Comparison of ENCODE assay signal across 18 cellular contexts in genomic region chr21:29174607-29175013, GRCh38. TPM values are rescaled to one million over a fixed set of nuclear protein-coding genes. Genes with fewer than 3 reads are reported as not detected.
DNase-seq lines count a peak whose midpoint lies in the region; ATAC-seq and TF ChIP-seq lines count a peak whose summit lies in the region.
"Had no signal": no experiment of that assay in that cellular context is flagged by ENCODE, and none has a peak within 500 bp of the region (broad histone marks: within the 10 kb centered on the region; RNA-seq: fewer than 3 reads in every experiment).

No MANE protein-coding gene starts in this region.

- H3K27me3 ChIP-seq in adrenal gland (no peaks in the 10 kb centered on the region), layer of hippocampus (ENCODE audit: control insufficient read depth, insufficient read depth, low read length) (no peaks in the 10 kb centered on the region)
- H3K27me3 ChIP-seq: transverse colon had no signal

- no peak for TF ChIP-seq CTCF in HEK293 (tag by site-specific recombination; IDR thresholded peaks at IDR 0.05)
- no peak for TF ChIP-seq CTCF in adrenal gland (IDR thresholded peaks at IDR 0.05)

- peak overlapping the region in 1 of 10 donors; percentile 68 for H3K27ac Mint-ChIP-seq in naive thymus-derived CD8-positive, alpha-beta T cell
- H3K27ac Mint-ChIP-seq: endodermal cell, nephron progenitor cell had no signal

- H3K9me3 ChIP-seq in HEK293 (ENCODE audit: control insufficient read depth, insufficient read depth, low read depth, low read length) (no peaks in the 10 kb centered on the region), adrenal gland (replicated peaks in 1 of 3) (no peaks in the 10 kb centered on the region)
- H3K9me3 ChIP-seq: BE2C, transverse colon had no signal

- H3K4me1 ChIP-seq in HEK293 (ENCODE audit: control insufficient read depth, insufficient read depth, low read length) (peaks cover 9% of the 10 kb centered on the region), adrenal gland (replicated peaks in 1 of 2) (peaks cover 8 to 18% of the 10 kb centered on the region in 2 donors)
- H3K4me1 ChIP-seq: BE2C had no signal

- H3K4me3 Mint-ChIP-seq in naive thymus-derived CD8-positive, alpha-beta T cell = no peak overlapping the region
- H3K4me3 Mint-ChIP-seq: endodermal cell, nephron progenitor cell had no signal

- no peak overlapping the region for H3K27ac ChIP-seq in HEK293 (ENCODE audit: extremely low read depth, low read depth, low read length)
- H3K27ac ChIP-seq in adrenal gland = peak overlapping the region in 3 of 5 donors; percentile 14 to 58 (median 56)
- peak overlapping the region; percentile 15 for H3K27ac ChIP-seq in layer of hippocampus (ENCODE audit: low read depth, low read length)
- H3K27ac ChIP-seq: RWPE1 had no signal

- WGBS in adrenal gland, 4 donors = 49 to 70% (median 57%) methylated on average over 9 of the region's 9 CpGs

- CTCF ChIA-PET in HEK293 (lab: Yijun Ruan, JAX) = interaction anchor here (0.8 to 0.9 kb wide), 3 partner anchors 21 to 195 kb away, joined by 3 to 4 read pairs (median 4); no protein-coding TSS in a partner anchor

- H3K36me3 ChIP-seq in HEK293 (ENCODE audit: control insufficient read depth in 2 of 2, insufficient read depth in 1 of 2, low read length in 2 of 2) (no peaks in the 10 kb centered on the region), adrenal gland (replicated peaks in 1 of 2) (no peaks in the 10 kb centered on the region)
- H3K36me3 ChIP-seq: BE2C, transverse colon had no signal

- no peaks in the 10 kb centered on the region for H3K9me3 Mint-ChIP-seq in naive thymus-derived CD8-positive, alpha-beta T cell
- H3K9me3 Mint-ChIP-seq: endodermal cell, nephron progenitor cell had no signal

- intact Hi-C loops in adrenal gland (cut with DNase I) = no loop called here

- H3K4me1 Mint-ChIP-seq in naive thymus-derived CD8-positive, alpha-beta T cell = peaks cover 0 to 24% (median under 1%) of the 10 kb centered on the region in 4 donors

- ATAC-seq in GM21367 (IDR thresholded peaks at IDR 0.05; ENCODE audit: unreplicated experiment) = no peak
- ATAC-seq in naive thymus-derived CD8-positive, alpha-beta T cell = no peak

- H3K36me3 Mint-ChIP-seq in naive thymus-derived CD8-positive, alpha-beta T cell = peaks cover 0 to 14% (median 6%) of the 10 kb centered on the region in 3 donors

- no peak for DNase-seq in adrenal gland
- peak; percentile 44 for DNase-seq in stromal cell of bone marrow (ENCODE audit: low read depth)
- no peak for DNase-seq in naive thymus-derived CD8-positive, alpha-beta T cell
- no peak for DNase-seq in epidermal melanocyte (ENCODE audit: insufficient read length, low spot score)
- DNase-seq: activated naive CD4-positive, alpha-beta T cell; BE2C; caudate nucleus; DMS 273 treated with DMSO at 0.1 percent for 48 hours; endodermal cell; left colon; nephron progenitor cell; retina; stimulated activated CD4-positive, alpha-beta T cell treated with anti-CD3 and anti-CD28 coated beads, Interleukin-1b, Interleukin-23, amount 100 ng/mL, for 48 hours; transverse colon had no signal

- no peaks in the 10 kb centered on the region for H3K27me3 Mint-ChIP-seq in naive thymus-derived CD8-positive, alpha-beta T cell

- H3K4me3 ChIP-seq in HEK293 (ENCODE audit: low read depth, low read length) (no peak overlapping the region), adrenal gland (peak overlapping the region in 1 of 4 donors; percentile 17)
- H3K4me3 ChIP-seq: transverse colon had no signal

- no peak for TF ChIP-seq POLR2A in adrenal gland (IDR thresholded peaks at IDR 0.05)

- POLR2A ChIA-PET in HEK293 (lab: Yijun Ruan, JAX) = interaction anchor here (0.7 kb wide), 1 partner anchor 11 kb away, joined by 3 read pairs; no protein-coding TSS in a partner anchor
- POLR2A ChIA-PET in naive thymus-derived CD8-positive, alpha-beta T cell (lab: Charles Lee) = no interaction called here

TF ChIP-seq in HEK293, 187 proteins besides CTCF, POLR2A, EP300 and RAD21:
- TF ChIP-seq ZBTB17 (tag by site-specific recombination; IDR thresholded peaks at IDR 0.05) (0 out of 2 replicates have a peak, but pooled peaks have one; percentile 11), ZNF248 (tag by site-specific recombination; IDR thresholded peaks at IDR 0.05) (no peak)

RNA-seq across cellular contexts. Expression of gene MAP3K7CL, which starts 44.2 kb away (rescaled TPM):
- 10 to 100 TPM in 6 of 8 donors, 1 to 10 TPM in 2; 3.6 to 29.5 (median 17.6) TPM for total RNA-seq in adrenal gland
- polyA plus RNA-seq in adrenal gland = 10 to 100 TPM; 10.6 to 17.7 (median 11.3) TPM
- 10 to 100 TPM; 13.1 to 13.5 TPM for total RNA-seq in naive thymus-derived CD8-positive, alpha-beta T cell
- polyA plus RNA-seq in naive thymus-derived CD8-positive, alpha-beta T cell = 1 to 10 TPM; 2.6 to 6.5 (median 5.4) TPM
